Comparison of ENCODE assay signal across 1 cellular context in the genomic region with DNA sequence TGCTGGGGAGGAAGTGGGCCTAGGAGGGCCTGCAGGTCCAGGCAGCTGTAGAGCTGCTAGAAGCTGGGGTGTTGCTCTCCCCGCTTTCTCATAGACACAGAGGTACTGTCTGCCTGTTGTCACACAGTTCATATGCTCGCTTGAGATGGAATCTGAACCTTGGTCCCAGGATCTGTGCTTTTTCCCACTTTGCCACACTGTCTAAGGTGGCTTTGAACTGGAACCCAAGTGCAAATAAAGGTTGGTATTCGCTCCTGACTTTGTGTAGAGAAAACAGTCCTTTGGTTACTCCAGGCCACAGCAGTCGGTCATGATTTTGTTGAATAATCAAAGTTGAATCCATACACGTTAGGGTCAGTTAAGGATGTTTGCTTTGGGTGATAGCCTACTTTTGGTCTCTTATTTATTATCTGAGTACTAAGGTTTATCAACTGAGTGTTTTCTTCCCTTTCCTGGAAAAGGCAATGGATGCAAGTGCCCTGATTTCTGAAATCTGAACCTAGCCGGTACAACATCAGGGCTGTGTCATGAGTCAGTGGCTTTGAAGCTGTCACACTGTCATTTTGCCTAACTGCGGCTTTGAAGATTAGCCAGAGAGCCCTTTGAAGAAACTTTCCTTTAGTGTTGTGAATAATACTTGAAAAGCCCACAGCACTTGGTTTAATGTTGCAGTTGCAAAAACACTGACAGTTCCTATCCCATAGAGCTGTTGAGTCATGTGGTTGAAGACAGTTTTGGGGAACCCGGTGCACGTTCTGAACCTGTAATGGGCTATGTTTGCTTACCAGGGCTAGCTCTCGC.
A peak's percentile ranks its signal among the peaks of the same experiment; 100 is the strongest.
TF ChIP-seq lines count a peak whose summit lies in the region.

No MANE protein-coding gene starts in this region.

TF ChIP-seq in HepG2, 621 proteins besides CTCF, POLR2A, EP300 and RAD21 (continued from another document and continues in another):
- TF ChIP-seq, protein P1, sequence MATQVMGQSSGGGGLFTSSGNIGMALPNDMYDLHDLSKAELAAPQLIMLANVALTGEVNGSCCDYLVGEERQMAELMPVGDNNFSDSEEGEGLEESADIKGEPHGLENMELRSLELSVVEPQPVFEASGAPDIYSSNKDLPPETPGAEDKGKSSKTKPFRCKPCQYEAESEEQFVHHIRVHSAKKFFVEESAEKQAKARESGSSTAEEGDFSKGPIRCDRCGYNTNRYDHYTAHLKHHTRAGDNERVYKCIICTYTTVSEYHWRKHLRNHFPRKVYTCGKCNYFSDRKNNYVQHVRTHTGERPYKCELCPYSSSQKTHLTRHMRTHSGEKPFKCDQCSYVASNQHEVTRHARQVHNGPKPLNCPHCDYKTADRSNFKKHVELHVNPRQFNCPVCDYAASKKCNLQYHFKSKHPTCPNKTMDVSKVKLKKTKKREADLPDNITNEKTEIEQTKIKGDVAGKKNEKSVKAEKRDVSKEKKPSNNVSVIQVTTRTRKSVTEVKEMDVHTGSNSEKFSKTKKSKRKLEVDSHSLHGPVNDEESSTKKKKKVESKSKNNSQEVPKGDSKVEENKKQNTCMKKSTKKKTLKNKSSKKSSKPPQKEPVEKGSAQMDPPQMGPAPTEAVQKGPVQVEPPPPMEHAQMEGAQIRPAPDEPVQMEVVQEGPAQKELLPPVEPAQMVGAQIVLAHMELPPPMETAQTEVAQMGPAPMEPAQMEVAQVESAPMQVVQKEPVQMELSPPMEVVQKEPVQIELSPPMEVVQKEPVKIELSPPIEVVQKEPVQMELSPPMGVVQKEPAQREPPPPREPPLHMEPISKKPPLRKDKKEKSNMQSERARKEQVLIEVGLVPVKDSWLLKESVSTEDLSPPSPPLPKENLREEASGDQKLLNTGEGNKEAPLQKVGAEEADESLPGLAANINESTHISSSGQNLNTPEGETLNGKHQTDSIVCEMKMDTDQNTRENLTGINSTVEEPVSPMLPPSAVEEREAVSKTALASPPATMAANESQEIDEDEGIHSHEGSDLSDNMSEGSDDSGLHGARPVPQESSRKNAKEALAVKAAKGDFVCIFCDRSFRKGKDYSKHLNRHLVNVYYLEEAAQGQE (IDR thresholded peaks at IDR 0.05; ENCODE audit: borderline replicate concordance in 1 of 2, low read depth in 1 of 2, low read length in 2 of 2), result peak in 1 of 2 experiments; percentile 22; a peak in 1 of 4 replicates
- TF ChIP-seq ZFP62 (CRISPR knock-in tag; IDR thresholded peaks at IDR 0.05) (no peak), SSRP1 (CRISPR knock-in tag; IDR thresholded peaks at IDR 0.05) (peak; percentile 36; the same call in 1 of the 2 replicates), SPEN (CRISPR knock-in tag; IDR thresholded peaks at IDR 0.05; ENCODE audit: low read depth) (peak; percentile 69; the same call in 1 of the 2 replicates), RBM39 (IDR thresholded peaks at IDR 0.05; ENCODE audit: low read depth, low read length, poor library complexity, severe bottlenecking) (no peak), TBP (CRISPR knock-in tag; IDR thresholded peaks at IDR 0.05) (no peak), PRMT3 (CRISPR knock-in tag; IDR thresholded peaks at IDR 0.05; ENCODE audit: borderline replicate concordance, low read depth) (no peak), ZSCAN9 (CRISPR knock-in tag; IDR thresholded peaks at IDR 0.05; ENCODE audit: borderline replicate concordance) (peak; percentile 61; the same call in 1 of the 2 replicates), REPIN1 (CRISPR knock-in tag; IDR thresholded peaks at IDR 0.05; ENCODE audit: borderline replicate concordance, low read depth) (peak; percentile 78; the same call in 1 of the 2 replicates), RFX1 (IDR thresholded peaks at IDR 0.05) (no peak), TAF1 (CRISPR knock-in tag; IDR thresholded peaks at IDR 0.05) (peak; percentile 66), ZNF790 (CRISPR knock-in tag; IDR thresholded peaks at IDR 0.05; ENCODE audit: borderline replicate concordance) (no peak), ZNF292 (CRISPR knock-in tag; IDR thresholded peaks at IDR 0.05; ENCODE audit: borderline replicate concordance, low read depth) (peak; percentile 67; the same call in 1 of the 2 replicates), NFIC (IDR thresholded peaks at IDR 0.05; ENCODE audit: low read length) (peak; percentile 96), ZFP90 (CRISPR knock-in tag; IDR thresholded peaks at IDR 0.05; ENCODE audit: borderline replicate concordance) (no peak), FOXM1 (CRISPR knock-in tag; IDR thresholded peaks at IDR 0.05) (no peak), ZFYVE20 (CRISPR knock-in tag; IDR thresholded peaks at IDR 0.05; ENCODE audit: borderline replicate concordance, low read depth) (no peak), ZNF10 (CRISPR knock-in tag; IDR thresholded peaks at IDR 0.05; ENCODE audit: borderline replicate concordance, low read depth) (no peak), GABPA (IDR thresholded peaks at IDR 0.05; ENCODE audit: low read depth, low read length) (no peak), GABPA (CRISPR knock-in tag; IDR thresholded peaks at IDR 0.05; ENCODE audit: low read depth) (peak; percentile 52), ZNF337 (CRISPR knock-in tag; IDR thresholded peaks at IDR 0.05; ENCODE audit: borderline replicate concordance, low read depth) (peak; percentile 6; the same call in 1 of the 2 replicates), NFE2 (CRISPR knock-in tag; IDR thresholded peaks at IDR 0.05) (no peak), SALL1 (CRISPR knock-in tag; IDR thresholded peaks at IDR 0.05) (peak; percentile 87), ZNF713 (CRISPR knock-in tag; IDR thresholded peaks at IDR 0.05) (no peak), ZNF329 (CRISPR knock-in tag; IDR thresholded peaks at IDR 0.05; ENCODE audit: low read depth) (no peak)
- TF ChIP-seq, protein P2, sequence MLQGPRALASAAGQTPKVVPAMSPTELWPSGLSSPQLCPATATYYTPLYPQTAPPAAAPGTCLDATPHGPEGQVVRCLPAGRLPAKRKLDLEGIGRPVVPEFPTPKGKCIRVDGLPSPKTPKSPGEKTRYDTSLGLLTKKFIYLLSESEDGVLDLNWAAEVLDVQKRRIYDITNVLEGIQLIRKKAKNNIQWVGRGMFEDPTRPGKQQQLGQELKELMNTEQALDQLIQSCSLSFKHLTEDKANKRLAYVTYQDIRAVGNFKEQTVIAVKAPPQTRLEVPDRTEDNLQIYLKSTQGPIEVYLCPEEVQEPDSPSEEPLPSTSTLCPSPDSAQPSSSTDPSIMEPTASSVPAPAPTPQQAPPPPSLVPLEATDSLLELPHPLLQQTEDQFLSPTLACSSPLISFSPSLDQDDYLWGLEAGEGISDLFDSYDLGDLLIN (CRISPR knock-in tag; IDR thresholded peaks at IDR 0.05; ENCODE audit: borderline replicate concordance), result no peak; the same call in 1 of the 2 replicates
- TF ChIP-seq, protein P3, sequence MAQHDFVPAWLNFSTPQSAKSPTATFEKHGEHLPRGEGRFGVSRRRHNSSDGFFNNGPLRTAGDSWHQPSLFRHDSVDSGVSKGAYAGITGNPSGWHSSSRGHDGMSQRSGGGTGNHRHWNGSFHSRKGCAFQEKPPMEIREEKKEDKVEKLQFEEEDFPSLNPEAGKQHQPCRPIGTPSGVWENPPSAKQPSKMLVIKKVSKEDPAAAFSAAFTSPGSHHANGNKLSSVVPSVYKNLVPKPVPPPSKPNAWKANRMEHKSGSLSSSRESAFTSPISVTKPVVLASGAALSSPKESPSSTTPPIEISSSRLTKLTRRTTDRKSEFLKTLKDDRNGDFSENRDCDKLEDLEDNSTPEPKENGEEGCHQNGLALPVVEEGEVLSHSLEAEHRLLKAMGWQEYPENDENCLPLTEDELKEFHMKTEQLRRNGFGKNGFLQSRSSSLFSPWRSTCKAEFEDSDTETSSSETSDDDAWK (CRISPR knock-in tag; IDR thresholded peaks at IDR 0.05), result no peak
- TF ChIP-seq, protein P4, sequence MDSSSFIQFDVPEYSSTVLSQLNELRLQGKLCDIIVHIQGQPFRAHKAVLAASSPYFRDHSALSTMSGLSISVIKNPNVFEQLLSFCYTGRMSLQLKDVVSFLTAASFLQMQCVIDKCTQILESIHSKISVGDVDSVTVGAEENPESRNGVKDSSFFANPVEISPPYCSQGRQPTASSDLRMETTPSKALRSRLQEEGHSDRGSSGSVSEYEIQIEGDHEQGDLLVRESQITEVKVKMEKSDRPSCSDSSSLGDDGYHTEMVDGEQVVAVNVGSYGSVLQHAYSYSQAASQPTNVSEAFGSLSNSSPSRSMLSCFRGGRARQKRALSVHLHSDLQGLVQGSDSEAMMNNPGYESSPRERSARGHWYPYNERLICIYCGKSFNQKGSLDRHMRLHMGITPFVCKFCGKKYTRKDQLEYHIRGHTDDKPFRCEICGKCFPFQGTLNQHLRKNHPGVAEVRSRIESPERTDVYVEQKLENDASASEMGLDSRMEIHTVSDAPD (CRISPR knock-in tag; IDR thresholded peaks at IDR 0.05), result peak; percentile 64; the same call in 1 of the 2 replicates
- TF ChIP-seq, protein P5, sequence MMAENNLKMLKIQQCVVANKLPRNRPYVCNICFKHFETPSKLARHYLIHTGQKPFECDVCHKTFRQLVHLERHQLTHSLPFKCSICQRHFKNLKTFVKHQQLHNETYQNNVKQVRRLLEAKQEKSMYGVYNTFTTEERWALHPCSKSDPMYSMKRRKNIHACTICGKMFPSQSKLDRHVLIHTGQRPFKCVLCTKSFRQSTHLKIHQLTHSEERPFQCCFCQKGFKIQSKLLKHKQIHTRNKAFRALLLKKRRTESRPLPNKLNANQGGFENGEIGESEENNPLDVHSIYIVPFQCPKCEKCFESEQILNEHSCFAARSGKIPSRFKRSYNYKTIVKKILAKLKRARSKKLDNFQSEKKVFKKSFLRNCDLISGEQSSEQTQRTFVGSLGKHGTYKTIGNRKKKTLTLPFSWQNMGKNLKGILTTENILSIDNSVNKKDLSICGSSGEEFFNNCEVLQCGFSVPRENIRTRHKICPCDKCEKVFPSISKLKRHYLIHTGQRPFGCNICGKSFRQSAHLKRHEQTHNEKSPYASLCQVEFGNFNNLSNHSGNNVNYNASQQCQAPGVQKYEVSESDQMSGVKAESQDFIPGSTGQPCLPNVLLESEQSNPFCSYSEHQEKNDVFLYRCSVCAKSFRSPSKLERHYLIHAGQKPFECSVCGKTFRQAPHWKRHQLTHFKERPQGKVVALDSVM (CRISPR knock-in tag; IDR thresholded peaks at IDR 0.05), result peak; percentile 21; the same call in 1 of the 2 replicates
- TF ChIP-seq, protein P6, sequence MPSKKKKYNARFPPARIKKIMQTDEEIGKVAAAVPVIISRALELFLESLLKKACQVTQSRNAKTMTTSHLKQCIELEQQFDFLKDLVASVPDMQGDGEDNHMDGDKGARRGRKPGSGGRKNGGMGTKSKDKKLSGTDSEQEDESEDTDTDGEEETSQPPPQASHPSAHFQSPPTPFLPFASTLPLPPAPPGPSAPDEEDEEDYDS (CRISPR knock-in tag; IDR thresholded peaks at IDR 0.05), result 0 out of 2 replicates have a peak, but pooled peaks have one; percentile 16
- TF ChIP-seq, protein P7, sequence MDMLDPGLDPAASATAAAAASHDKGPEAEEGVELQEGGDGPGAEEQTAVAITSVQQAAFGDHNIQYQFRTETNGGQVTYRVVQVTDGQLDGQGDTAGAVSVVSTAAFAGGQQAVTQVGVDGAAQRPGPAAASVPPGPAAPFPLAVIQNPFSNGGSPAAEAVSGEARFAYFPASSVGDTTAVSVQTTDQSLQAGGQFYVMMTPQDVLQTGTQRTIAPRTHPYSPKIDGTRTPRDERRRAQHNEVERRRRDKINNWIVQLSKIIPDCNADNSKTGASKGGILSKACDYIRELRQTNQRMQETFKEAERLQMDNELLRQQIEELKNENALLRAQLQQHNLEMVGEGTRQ (IDR thresholded peaks at IDR 0.05; ENCODE audit: low read depth, low read length), result 0 out of 2 replicates have a peak, but pooled peaks have one; percentile 8
- TF ChIP-seq, protein P7 (CRISPR knock-in tag; IDR thresholded peaks at IDR 0.05; ENCODE audit: borderline replicate concordance), result no peak
- TF ChIP-seq, protein P8, sequence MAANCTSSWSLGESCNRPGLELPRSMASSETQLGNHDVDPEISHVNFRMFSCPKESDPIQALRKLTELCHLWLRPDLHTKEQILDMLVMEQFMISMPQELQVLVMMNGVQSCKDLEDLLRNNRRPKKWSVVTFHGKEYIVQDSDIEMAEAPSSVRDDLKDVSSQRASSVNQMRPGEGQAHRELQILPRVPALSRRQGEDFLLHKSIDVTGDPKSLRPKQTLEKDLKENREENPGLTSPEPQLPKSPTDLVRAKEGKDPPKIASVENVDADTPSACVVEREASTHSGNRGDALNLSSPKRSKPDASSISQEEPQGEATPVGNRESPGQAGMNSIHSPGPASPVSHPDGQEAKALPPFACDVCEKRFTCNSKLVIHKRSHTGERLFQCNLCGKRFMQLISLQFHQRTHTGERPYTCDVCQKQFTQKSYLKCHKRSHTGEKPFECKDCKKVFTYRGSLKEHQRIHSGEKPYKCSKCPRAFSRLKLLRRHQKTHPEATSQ (CRISPR knock-in tag; IDR thresholded peaks at IDR 0.05; ENCODE audit: borderline replicate concordance), result peak; percentile 22; the same call in 1 of the 2 replicates
- TF ChIP-seq, protein P9, sequence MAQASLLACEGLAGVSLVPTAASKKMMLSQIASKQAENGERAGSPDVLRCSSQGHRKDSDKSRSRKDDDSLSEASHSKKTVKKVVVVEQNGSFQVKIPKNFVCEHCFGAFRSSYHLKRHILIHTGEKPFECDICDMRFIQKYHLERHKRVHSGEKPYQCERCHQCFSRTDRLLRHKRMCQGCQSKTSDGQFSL (CRISPR knock-in tag; IDR thresholded peaks at IDR 0.05), result no peak
- TF ChIP-seq, protein P10, sequence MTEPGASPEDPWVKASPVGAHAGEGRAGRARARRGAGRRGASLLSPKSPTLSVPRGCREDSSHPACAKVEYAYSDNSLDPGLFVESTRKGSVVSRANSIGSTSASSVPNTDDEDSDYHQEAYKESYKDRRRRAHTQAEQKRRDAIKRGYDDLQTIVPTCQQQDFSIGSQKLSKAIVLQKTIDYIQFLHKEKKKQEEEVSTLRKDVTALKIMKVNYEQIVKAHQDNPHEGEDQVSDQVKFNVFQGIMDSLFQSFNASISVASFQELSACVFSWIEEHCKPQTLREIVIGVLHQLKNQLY (CRISPR knock-in tag; IDR thresholded peaks at IDR 0.05), result peak; percentile 86
- TF ChIP-seq, protein P11, sequence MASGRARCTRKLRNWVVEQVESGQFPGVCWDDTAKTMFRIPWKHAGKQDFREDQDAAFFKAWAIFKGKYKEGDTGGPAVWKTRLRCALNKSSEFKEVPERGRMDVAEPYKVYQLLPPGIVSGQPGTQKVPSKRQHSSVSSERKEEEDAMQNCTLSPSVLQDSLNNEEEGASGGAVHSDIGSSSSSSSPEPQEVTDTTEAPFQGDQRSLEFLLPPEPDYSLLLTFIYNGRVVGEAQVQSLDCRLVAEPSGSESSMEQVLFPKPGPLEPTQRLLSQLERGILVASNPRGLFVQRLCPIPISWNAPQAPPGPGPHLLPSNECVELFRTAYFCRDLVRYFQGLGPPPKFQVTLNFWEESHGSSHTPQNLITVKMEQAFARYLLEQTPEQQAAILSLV (CRISPR knock-in tag; IDR thresholded peaks at IDR 0.05; ENCODE audit: borderline replicate concordance), result no peak; the same call in 1 of the 2 replicates
